ENCODE assay signal across 25 cellular contexts in genomic region chr6:139522471-139523220, GRCh38.
DNase-seq lines count a peak whose midpoint lies in the region; ATAC-seq, FAIRE-seq and TF ChIP-seq lines count a peak whose summit lies in the region.
"Had no signal": no experiment of that assay in that cellular context is flagged by ENCODE, and none has a peak within 500 bp of the region (broad histone marks: within the 10 kb centered on the region; RNA-seq: fewer than 3 reads in every experiment).

No MANE protein-coding gene starts in this region.

- H3K4me1 ChIP-seq in IMR-90 (ENCODE audit: control insufficient read depth, insufficient read depth, low read length) = peaks cover 4% of the 10 kb centered on the region

- no peak overlapping the region for H3K23ac ChIP-seq in IMR-90 (ENCODE audit: low read depth, low read length)

- H2BK20ac ChIP-seq in IMR-90 (ENCODE audit: low read depth, low read length) = peak overlapping the region; percentile 44

- H3K56ac ChIP-seq in IMR-90 (ENCODE audit: extremely low read depth, insufficient read depth, low read length) = no peak overlapping the region

- H2AK5ac ChIP-seq in IMR-90 (ENCODE audit: low read depth, low read length) = no peak overlapping the region

- peak overlapping the region in 2 of 3 experiments; percentile 26 to 33 for H3K27ac Mint-ChIP-seq in nephron
- no peak overlapping the region for H3K27ac Mint-ChIP-seq in activated CD8-positive, alpha-beta T cell treated with anti-CD3 and anti-CD28 coated beads, Interleukin-2, amount 10 ng/mL, durations not matched to agents 7 days and 5 days
- H3K27ac Mint-ChIP-seq: CD14-positive monocyte; mesothelial cell of epicardium; naive thymus-derived CD4-positive, alpha-beta T cell; T-cell had no signal

- peak overlapping the region; percentile 24; the same call in 1 of the 2 replicates for H3K18ac ChIP-seq in IMR-90 (ENCODE audit: low read depth, low read length)

- H2AFZ ChIP-seq in IMR-90 (replicated peaks; ENCODE audit: low read length, poor library complexity) = no peak overlapping the region

- DNase-seq in EH (ENCODE audit: low read depth) (peak; percentile 60), IMR-90 (no peak), bronchial epithelial cell (ENCODE audit: low read depth) (peak; percentile 68), AG20443 (ENCODE audit: low spot score) (no peak)
- no peak for DNase-seq in activated CD8-positive, alpha-beta T cell treated with anti-CD3 and anti-CD28 coated beads, Interleukin-2, amount 10 ng/mL, durations not matched to agents 7 days and 5 days
- DNase-seq: activated CD4-positive, alpha-beta T cell treated with anti-CD3 and anti-CD28 coated beads for 1 hour; activated naive CD4-positive, alpha-beta T cell treated with Interleukin-2 at 50 U/mL for 16 hours; activated T-cell treated with anti-CD3 and anti-CD28 coated beads, Interleukin-2, amount 50 U/mL, for 4 hours; Calu3; DND-41; esophagus squamous epithelium; head of caudate nucleus; naive thymus-derived CD4-positive, alpha-beta T cell; NCI-H1436 treated with DMSO at 0.1 percent for 48 hours; NCI-H446 treated with DMSO at 0.1 percent for 48 hours; small intestine; stimulated activated CD4-positive, alpha-beta T cell treated with anti-CD3 and anti-CD28 coated beads, Interleukin-2, amount 100 ng/mL, for 24 hours; substantia nigra; T-cell had no signal

- H3K4me3 Mint-ChIP-seq in nephron = no peak overlapping the region
- H3K4me3 Mint-ChIP-seq in activated CD8-positive, alpha-beta T cell treated with anti-CD3 and anti-CD28 coated beads, Interleukin-2, amount 10 ng/mL, durations not matched to agents 7 days and 5 days = no peak overlapping the region
- H3K4me3 Mint-ChIP-seq: activated T-cell treated with anti-CD3 and anti-CD28 coated beads, Interleukin-2, amount 50 U/mL, for 4 hours; CD14-positive monocyte; mesothelial cell of epicardium; naive thymus-derived CD4-positive, alpha-beta T cell; T-cell had no signal

- H2BK5ac ChIP-seq in IMR-90 (ENCODE audit: low read depth, low read length, poor library complexity, severe bottlenecking) = no peak overlapping the region

- H2BK15ac ChIP-seq in IMR-90 (ENCODE audit: low read depth, low read length) = peak overlapping the region; percentile 43; the same call in 1 of the 3 replicates

- dilution Hi-C loops in IMR-90 (cut with HindIII; ENCODE audit: low sequenced_read_pairs, unreplicated experiment) = no loop called here

- peak overlapping the region; percentile 73 for H2AK9ac ChIP-seq in IMR-90 (replicated peaks; ENCODE audit: low read depth, low read length, poor library complexity)

- ATAC-seq in IMR-90 (ENCODE audit: low read depth) (0 out of 2 replicates have a peak, but pooled peaks have one; percentile 27), GM19351 (IDR thresholded peaks at IDR 0.05; ENCODE audit: unreplicated experiment) (no peak)
- ATAC-seq in activated CD8-positive, alpha-beta T cell treated with anti-CD3 and anti-CD28 coated beads, Interleukin-2, amount 10 ng/mL, durations not matched to agents 7 days and 5 days = no peak
- ATAC-seq: activated T-cell treated with anti-CD3 and anti-CD28 coated beads, Interleukin-2, amount 50 U/mL, for 4 hours; GM12878; naive thymus-derived CD4-positive, alpha-beta T cell; T-cell had no signal

- POLR2A ChIA-PET in IMR-90 (lab: Charles Lee; ENCODE audit: unreplicated experiment) = no interaction called here
- POLR2A ChIA-PET in activated CD8-positive, alpha-beta T cell treated with anti-CD3 and anti-CD28 coated beads, Interleukin-2, amount 10 ng/mL, durations not matched to agents 7 days and 5 days (lab: Charles Lee) = no interaction called here

- intact Hi-C loops in IMR-90 (cut with micrococcal nuclease) = no loop called here

- in situ Hi-C loops in IMR-90 (cut with MboI; ENCODE audit: low sequenced_read_pairs) = no loop called here

- H3K4me1 Mint-ChIP-seq in nephron = peaks cover 28% of the 10 kb centered on the region
- no peaks in the 10 kb centered on the region for H3K4me1 Mint-ChIP-seq in activated CD8-positive, alpha-beta T cell treated with anti-CD3 and anti-CD28 coated beads, Interleukin-2, amount 10 ng/mL, durations not matched to agents 7 days and 5 days (ENCODE audit: low read depth)
- H3K4me1 Mint-ChIP-seq: naive thymus-derived CD4-positive, alpha-beta T cell; T-cell had no signal

- peaks cover 12% of the 10 kb centered on the region for H3K27me3 Mint-ChIP-seq in nephron (ENCODE audit: low read depth)
- H3K27me3 Mint-ChIP-seq in activated CD8-positive, alpha-beta T cell treated with anti-CD3 and anti-CD28 coated beads, Interleukin-2, amount 10 ng/mL, durations not matched to agents 7 days and 5 days (ENCODE audit: low read depth) = peaks cover 6% of the 10 kb centered on the region

- H2BK120ac ChIP-seq in IMR-90 (ENCODE audit: low read depth, low read length) = no peak overlapping the region

- H3K79me1 ChIP-seq in IMR-90 (ENCODE audit: low read depth in 1 of 2, low read length in 2 of 2) = no peaks in the 10 kb centered on the region

- H3K9me1 ChIP-seq in IMR-90 (ENCODE audit: insufficient read depth, low read length) = 0 out of 2 replicates have a peak, but pooled peaks cover 3% of the 10 kb centered on the region

- no peak for TF ChIP-seq POLR2A in IMR-90 (IDR thresholded peaks at IDR 0.05; ENCODE audit: low read depth, low read length)

- H3K4ac ChIP-seq in IMR-90 (ENCODE audit: low read depth, low read length) = no peak overlapping the region

- no peak overlapping the region for H3K14ac ChIP-seq in IMR-90 (replicated peaks; ENCODE audit: low read depth, low read length)

- no peak overlapping the region for H3K4me2 ChIP-seq in IMR-90 (ENCODE audit: low read depth, low read length)

- no peak overlapping the region for H3K9ac ChIP-seq in IMR-90 (ENCODE audit: low read depth, low read length)

- H3K9me3 Mint-ChIP-seq in nephron = no peaks in the 10 kb centered on the region
- no peaks in the 10 kb centered on the region for H3K9me3 Mint-ChIP-seq in activated CD8-positive, alpha-beta T cell treated with anti-CD3 and anti-CD28 coated beads, Interleukin-2, amount 10 ng/mL, durations not matched to agents 7 days and 5 days (ENCODE audit: insufficient read depth)
- H3K9me3 Mint-ChIP-seq: activated T-cell treated with anti-CD3 and anti-CD28 coated beads, Interleukin-2, amount 50 U/mL, for 4 hours; T-cell had no signal

- no peak overlapping the region for H3K4me3 ChIP-seq in IMR-90 (ENCODE audit: insufficient read depth, low read depth, low read length)
- no peak overlapping the region for H3K4me3 ChIP-seq in bronchial epithelial cell (ENCODE audit: low read depth, low read length)
- H3K4me3 ChIP-seq: coronary artery, esophagus squamous epithelium, GM12878 had no signal

- BruUV-seq in IMR-90 (replicated peaks; lab: Mats Ljungman, UMichigan) = no TSS peak

- no peak for FAIRE-seq in bronchial epithelial cell (lab: Jason Lieb, UNC)
- FAIRE-seq: GM12878, small intestine had no signal

- TF ChIP-seq CTCF in IMR-90 (conservative IDR thresholded peaks at IDR 0.05; ENCODE audit: low read depth, low read length) (no peak), bronchial epithelial cell (IDR thresholded peaks at IDR 0.05; ENCODE audit: insufficient read depth, low read length, severe bottlenecking) (no peak), nephron (IDR thresholded peaks at IDR 0.05; ENCODE audit: unreplicated experiment in 3 of 3) (no peak)

- H3K27ac ChIP-seq in IMR-90 (ENCODE audit: insufficient read depth, low read length) = no peak overlapping the region
- H3K27ac ChIP-seq: coronary artery, esophagus squamous epithelium had no signal

- H3K27me3 ChIP-seq in IMR-90 (ENCODE audit: control insufficient read depth, insufficient read depth, low read length) = no peaks in the 10 kb centered on the region
- no peaks in the 10 kb centered on the region for H3K27me3 ChIP-seq in bronchial epithelial cell (ENCODE audit: control insufficient read depth, insufficient read depth, low read length)
- H3K27me3 ChIP-seq: esophagus squamous epithelium had no signal

- H4K20me1 ChIP-seq in IMR-90 (ENCODE audit: insufficient read depth, low read length) = no peaks in the 10 kb centered on the region

- no CpG with 5 or more reads among the region's 3 CpGs for WGBS in IMR-90 (ENCODE audit: extremely low coverage in 2 of 2, insufficient read length in 1 of 2), 2 experiments

- H3K36me3 Mint-ChIP-seq in nephron (ENCODE audit: low read depth) = no peaks in the 10 kb centered on the region
- H3K36me3 Mint-ChIP-seq in activated CD8-positive, alpha-beta T cell treated with anti-CD3 and anti-CD28 coated beads, Interleukin-2, amount 10 ng/mL, durations not matched to agents 7 days and 5 days (ENCODE audit: low read depth) = no peaks in the 10 kb centered on the region
- H3K36me3 Mint-ChIP-seq: T-cell had no signal

- H4K91ac ChIP-seq in IMR-90 (ENCODE audit: insufficient read depth, low read depth, low read length) = no peak overlapping the region

- TF ChIP-seq RAD21 in IMR-90 (IDR thresholded peaks at IDR 0.05; ENCODE audit: low read length) = no peak

- H3K36me3 ChIP-seq in IMR-90 (ENCODE audit: control insufficient read depth, insufficient read depth, low read length) (no peaks in the 10 kb centered on the region), bronchial epithelial cell (ENCODE audit: control insufficient read depth, insufficient read depth, low read length) (no peaks in the 10 kb centered on the region)
- H3K36me3 ChIP-seq: esophagus squamous epithelium had no signal

- peak overlapping the region in 1 of 2 experiments; percentile 2; a peak in 1 of 4 replicates for H4K8ac ChIP-seq in IMR-90 (ENCODE audit: low read depth in 2 of 2, low read length in 2 of 2)

- CTCF ChIA-PET in IMR-90 (lab: Yijun Ruan, JAX) = no interaction called here
- CTCF ChIA-PET in activated CD8-positive, alpha-beta T cell treated with anti-CD3 and anti-CD28 coated beads, Interleukin-2, amount 10 ng/mL, durations not matched to agents 7 days and 5 days (lab: Charles Lee) = no interaction called here

- no peak overlapping the region for H4K5ac ChIP-seq in IMR-90 (ENCODE audit: low read depth, low read length)

- no peaks in the 10 kb centered on the region for H3K9me3 ChIP-seq in IMR-90 (ENCODE audit: control insufficient read depth, insufficient read depth, low read length)
- H3K9me3 ChIP-seq: esophagus squamous epithelium had no signal

TF ChIP-seq in IMR-90, 13 proteins besides CTCF, POLR2A, EP300 and RAD21 (continues in another document):
- TF ChIP-seq USF2 (IDR thresholded peaks at IDR 0.05; ENCODE audit: low read depth, low read length) = no peak
- TF ChIP-seq FOS (IDR thresholded peaks at IDR 0.05; ENCODE audit: low read depth, low read length) = no peak
- no peak for TF ChIP-seq SMC3 (IDR thresholded peaks at IDR 0.05; ENCODE audit: low read depth, low read length)
- TF ChIP-seq RFX5 (IDR thresholded peaks at IDR 0.05; ENCODE audit: low read depth, low read length) = no peak
- TF ChIP-seq MAZ (IDR thresholded peaks at IDR 0.05; ENCODE audit: borderline replicate concordance, low read depth, low read length) = no peak
- no peak for TF ChIP-seq MAFK (IDR thresholded peaks at IDR 0.05; ENCODE audit: low read depth, low read length)

Comparison
In these comparisons a context has a peak if more than half of its experiments do, and no peak if none do; other contexts are left out.
1. DNase-seq: peak in EH (single experiment) and bronchial epithelial cell (single experiment); none in IMR-90 (single experiment), AG20443 (single experiment) and activated CD8-positive, alpha-beta T cell treated with anti-CD3 and anti-CD28 coated beads, Interleukin-2, amount 10 ng/mL, durations not matched to agents 7 days and 5 days (single experiment).